In the genomic region with DNA sequence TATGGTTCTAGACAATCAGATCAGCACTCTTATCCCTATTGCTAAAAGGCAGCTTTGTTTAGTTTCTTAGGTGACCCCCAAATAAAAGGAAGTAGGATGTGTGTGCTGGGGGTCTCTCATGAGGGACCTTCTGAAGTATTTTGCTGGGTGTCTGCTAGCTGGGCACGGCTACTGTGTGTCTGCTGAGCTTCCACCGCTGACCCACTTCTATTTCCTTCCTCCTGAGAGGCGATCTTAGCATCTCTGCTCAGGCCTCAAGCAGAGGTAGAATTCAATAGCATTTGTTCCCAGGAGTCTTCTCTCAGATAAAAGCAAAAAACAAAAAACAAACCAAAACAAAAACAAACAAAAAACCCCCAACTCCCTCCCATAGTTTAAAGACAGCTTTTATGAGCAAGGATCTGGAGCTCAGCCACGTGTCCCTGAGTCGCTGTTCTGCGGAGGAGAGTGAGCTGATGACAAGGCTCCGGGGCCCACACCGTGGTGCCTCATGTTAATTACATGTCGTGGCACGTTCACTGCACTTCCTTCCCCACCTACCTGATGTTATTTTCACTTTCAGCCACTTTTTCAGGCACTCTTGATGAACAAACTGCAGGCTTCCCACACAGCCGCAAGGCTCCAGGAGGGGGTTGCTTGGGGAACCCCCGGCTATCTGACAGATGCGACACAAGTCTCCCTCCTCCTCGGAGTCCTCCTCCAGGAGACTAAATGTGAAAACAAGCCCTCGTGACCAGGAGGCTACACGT, we compare ENCODE assay signal across 8 cellular contexts.
A peak's percentile ranks its signal among the peaks of the same experiment; 100 is the strongest.
DNase-seq lines count a peak whose midpoint lies in the region; ATAC-seq and TF ChIP-seq lines count a peak whose summit lies in the region.

No MANE protein-coding gene starts in this region.

- no peaks in the 10 kb centered on the region for H4K20me1 ChIP-seq in MM.1S (ENCODE audit: insufficient read depth, low read length)

- H3K36me3 ChIP-seq in MM.1S (replicated peaks; ENCODE audit: insufficient read depth, low read length) (no peaks in the 10 kb centered on the region), right lobe of liver (no peaks in the 10 kb centered on the region), transverse colon (no peaks in the 10 kb centered on the region)

- TF ChIP-seq POLR2A in right lobe of liver (IDR thresholded peaks at IDR 0.05): no peak
- no peak for TF ChIP-seq POLR2A in transverse colon (IDR thresholded peaks at IDR 0.05)

- 36% methylated on average over 16 of the region's 16 CpGs for WGBS in right lobe of liver (ENCODE audit: insufficient coverage, low coverage, low lambda C conversion rate, missing lambda C conversion rate)
- 39 to 46% methylated on average over 9 to 16 of the region's 16 CpGs for WGBS in transverse colon (ENCODE audit: low coverage in 1 of 2), 2 donors

- in situ Hi-C loops in transverse colon (cut with MboI; ENCODE audit: low pct_ligation_motif_present in 1 of 4, low pct_unique_long_range_greater_than_20kb in 1 of 4, low sequenced_read_pairs in 3 of 4): loop anchor here in 2 of 4 donors (25.0 kb wide), 1 partner anchor 688 kb away; no protein-coding TSS in a partner anchor

- peaks cover 16% of the 10 kb centered on the region for H3K4me1 ChIP-seq in MM.1S (ENCODE audit: low read length)
- H3K4me1 ChIP-seq in right lobe of liver: no peaks in the 10 kb centered on the region
- peaks cover 0 to 11% (median 5%) of the 10 kb centered on the region in 4 donors for H3K4me1 ChIP-seq in transverse colon

- H3K4me3 ChIP-seq in MM.1S (ENCODE audit: low read length) (0 out of 2 replicates have a peak overlapping the region, but pooled peaks have one; percentile 1), right lobe of liver (no peak overlapping the region), transverse colon (no peak overlapping the region)

- peak overlapping the region; percentile 42; the same call in 1 of the 2 replicates for H3K27ac ChIP-seq in MM.1S (ENCODE audit: low read length)
- no peak overlapping the region for H3K27ac ChIP-seq in right lobe of liver
- H3K27ac ChIP-seq in transverse colon: peak overlapping the region in 2 of 4 donors; percentile 2 to 22

- intact Hi-C loops in right lobe of liver (cut with DNase I): no loop called here
- intact Hi-C loops in transverse colon (cut with DNase I; ENCODE audit: low total_unique reads): no loop called here

- no peak for TF ChIP-seq EP300 in transverse colon (IDR thresholded peaks at IDR 0.05; ENCODE audit: low read depth)

- H3K9me3 ChIP-seq in MM.1S (replicated peaks; ENCODE audit: insufficient read depth, low read length) (no peaks in the 10 kb centered on the region), right lobe of liver (no peaks in the 10 kb centered on the region), transverse colon (no peaks in the 10 kb centered on the region)

- TF ChIP-seq CTCF in MM.1S (IDR thresholded peaks at IDR 0.05; ENCODE audit: low read length) (no peak), right lobe of liver (IDR thresholded peaks at IDR 0.05) (no peak), transverse colon (IDR thresholded peaks at IDR 0.05) (no peak)

- peak; percentile 36 for DNase-seq in EH (ENCODE audit: low read depth)
- peak; percentile 96 for DNase-seq in MM.1S
- peak; percentile 48 for DNase-seq in activated T-cell treated with anti-CD3 and anti-CD28 coated beads for 1 hour (ENCODE audit: low read depth)
- DNase-seq in right lobe of liver: no peak
- DNase-seq in transverse colon: peak; percentile 34
- no peak for DNase-seq in NCI-H345 (lab: John Stamatoyannopoulos, UW)
- no peak for DNase-seq in DMS53 treated with DMSO at 0.1 percent for 48 hours (lab: John Stamatoyannopoulos, UW; ENCODE audit: unreplicated experiment)

- no peaks in the 10 kb centered on the region for H3K27me3 ChIP-seq in MM.1S (replicated peaks; ENCODE audit: insufficient read depth, low read length)
- peaks cover 0 to 5% of the 10 kb centered on the region in 2 donors for H3K27me3 ChIP-seq in right lobe of liver
- H3K27me3 ChIP-seq in transverse colon: peaks cover 9% of the 10 kb centered on the region

- H3K79me2 ChIP-seq in MM.1S (ENCODE audit: low read length): no peaks in the 10 kb centered on the region

- peak; percentile 94 for ATAC-seq in GM21723 (IDR thresholded peaks at IDR 0.05; ENCODE audit: unreplicated experiment)
- peak; percentile 16 to 39 (median 26) for ATAC-seq in right lobe of liver

- no peaks in the 10 kb centered on the region for H3K9me2 ChIP-seq in MM.1S (replicated peaks; ENCODE audit: insufficient read depth, low read length)

- peaks cover 13% of the 10 kb centered on the region for H3F3A ChIP-seq in MM.1S (ENCODE audit: insufficient read depth, low read length)

- no peak overlapping the region for H3K9ac ChIP-seq in MM.1S (ENCODE audit: low read length)

- peak overlapping the region; percentile 52 for H3K4me2 ChIP-seq in MM.1S (ENCODE audit: low read depth, low read length)

- peak overlapping the region; percentile 42 for H2AFZ ChIP-seq in MM.1S (ENCODE audit: low read length)

Comparison
In these comparisons a context has a peak if more than half of its experiments do, and no peak if none do; other contexts are left out.
1. DNase-seq: peak in EH (single experiment), MM.1S (single experiment), activated T-cell treated with anti-CD3 and anti-CD28 coated beads for 1 hour (single experiment) and transverse colon (single experiment); none in right lobe of liver (0 of 3), NCI-H345 (single experiment) and DMS53 treated with DMSO at 0.1 percent for 48 hours (single experiment).